Comparison of ENCODE assay signal across 24 cellular contexts in the genomic region with DNA sequence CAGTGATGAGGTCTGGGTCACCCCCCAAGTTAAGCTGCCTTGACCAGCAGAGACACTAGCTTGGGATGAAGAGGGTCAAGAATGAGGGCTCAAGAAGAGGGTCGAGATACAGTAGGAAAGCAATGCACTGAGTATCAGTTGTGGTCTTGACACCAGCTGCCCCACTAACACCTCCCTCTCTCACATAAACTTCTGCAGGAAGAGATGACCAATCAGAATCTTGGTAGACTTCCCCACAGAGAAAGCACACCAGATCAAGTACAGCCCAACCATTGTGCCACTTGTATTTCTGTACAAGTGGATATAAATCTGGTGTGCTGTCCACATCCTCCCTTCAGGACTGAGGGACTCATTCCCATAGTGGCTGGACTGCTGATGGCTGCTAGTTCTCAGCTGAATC.
"Had no signal": no experiment of that assay in that cellular context is flagged by ENCODE, and none has a peak within 500 bp of the region (broad histone marks: within the 10 kb centered on the region; RNA-seq: fewer than 3 reads in every experiment).

No MANE protein-coding gene starts in this region.

- H3K27ac ChIP-seq: KMS-11, SJSA1, SK-N-MC had no signal

- H3K36me3 ChIP-seq: SJSA1 had no signal

- H3K4me2 ChIP-seq: KMS-11 had no signal

- H3K9me3 ChIP-seq: SJSA1 had no signal

- H3K9me3 Mint-ChIP-seq: IgD-negative memory B cell had no signal

- H3K4me3 ChIP-seq: K562, SJSA1, SK-N-MC had no signal

- FAIRE-seq: HepG2, K562, RCC 7860 had no signal

- DNase-seq: Kasumi-1, MM.1S, NCI-H1092 treated with DMSO at 0.1 percent for 48 hours, NCI-H1436, NCI-H187, NCI-H2029, NCI-H2081 treated with DMSO at 0.1 percent for 48 hours, NCI-H2171, NCI-H226, NCI-H446, NCI-H510A, NCI-H524 treated with DMSO at 0.1 percent for 48 hours, NCI-H69, NCI-H774, Right ventricle myocardium superior, RPMI8226, SIG-M5 had no signal

- H3K27me3 ChIP-seq: SJSA1 had no signal

- H3K36me3 Mint-ChIP-seq: IgD-negative memory B cell had no signal

- H3K9ac ChIP-seq: KMS-11 had no signal

- ATAC-seq: HepG2, K562 had no signal

- H3K27me3 Mint-ChIP-seq: IgD-negative memory B cell had no signal

- H3K4me3 Mint-ChIP-seq: IgD-negative memory B cell had no signal

- H3K27ac Mint-ChIP-seq: IgD-negative memory B cell had no signal
